9 cellular contexts compared by ENCODE assay signal in the genomic region with DNA sequence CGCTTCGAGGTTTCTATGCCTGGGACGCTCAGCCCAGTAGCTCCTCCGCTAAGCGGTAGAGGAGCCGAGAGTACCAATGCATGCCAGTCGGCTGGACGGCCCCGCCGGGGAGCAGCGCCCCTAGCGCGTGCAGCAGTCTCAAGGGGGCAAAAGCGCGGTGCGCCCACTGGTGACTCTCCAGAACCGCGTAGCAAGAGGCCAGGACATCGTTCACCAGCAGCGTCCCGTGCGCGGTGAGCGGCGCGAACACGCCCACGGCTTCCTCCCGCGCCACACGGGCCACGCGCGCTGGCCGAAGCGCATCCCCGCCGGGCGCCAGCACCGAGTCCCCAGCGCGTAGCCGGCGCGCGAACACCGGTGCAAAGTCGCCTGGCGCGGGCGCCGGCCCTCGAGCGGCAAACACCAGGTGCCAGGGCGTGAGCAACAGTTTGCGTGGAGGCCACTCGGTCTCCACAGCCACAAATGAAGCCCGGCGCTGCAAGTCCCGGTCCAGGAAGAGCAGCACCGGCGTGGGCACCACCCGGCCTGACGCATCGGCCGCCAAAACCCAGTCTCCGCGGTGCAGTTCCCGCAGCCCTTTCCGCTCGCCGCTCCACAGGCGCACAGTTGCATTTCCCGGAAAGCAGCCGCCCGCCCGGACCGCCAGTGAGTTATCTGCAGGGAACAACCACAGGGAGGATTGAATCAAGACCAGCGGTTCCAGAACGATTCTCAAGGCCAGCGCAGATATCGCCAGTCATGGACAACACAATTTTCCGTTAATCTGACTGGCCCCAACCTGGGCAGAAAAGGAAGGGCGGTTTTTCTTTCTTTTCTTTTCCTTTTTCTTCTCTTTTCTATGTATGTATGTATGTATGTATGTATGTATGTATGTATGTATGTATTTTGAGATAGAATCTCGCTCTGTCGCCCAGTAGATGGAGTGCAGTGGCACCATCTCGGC. TPM values are rescaled to one million over a fixed set of nuclear protein-coding genes. Genes with fewer than 3 reads are reported as not detected.
A peak's percentile ranks its signal among the peaks of the same experiment; 100 is the strongest.
DNase-seq lines count a peak whose midpoint lies in the region; ATAC-seq and TF ChIP-seq lines count a peak whose summit lies in the region.
"Had no signal": no experiment of that assay in that cellular context is flagged by ENCODE, and none has a peak within 500 bp of the region (broad histone marks: within the 10 kb centered on the region; RNA-seq: fewer than 3 reads in every experiment).

No MANE protein-coding gene starts in this region.

- no peak overlapping the region for H3K27ac Mint-ChIP-seq in activated T-helper 17 cell treated with anti-CD3 and anti-CD28 coated beads, Interleukin-2, amount 50 U/mL, for 72 hours

- peaks cover 36% of the 10 kb centered on the region for H3K27me3 Mint-ChIP-seq in activated T-helper 17 cell treated with anti-CD3 and anti-CD28 coated beads, Interleukin-2, amount 50 U/mL, for 72 hours

- H3K36me3 Mint-ChIP-seq in activated T-helper 17 cell treated with anti-CD3 and anti-CD28 coated beads, Interleukin-2, amount 50 U/mL, for 72 hours (ENCODE audit: low read depth), result peaks cover 12% of the 10 kb centered on the region

- H3K9me3 Mint-ChIP-seq in activated T-helper 17 cell treated with anti-CD3 and anti-CD28 coated beads, Interleukin-2, amount 50 U/mL, for 72 hours, result no peaks in the 10 kb centered on the region

- H3K4me1 Mint-ChIP-seq in activated T-helper 17 cell treated with anti-CD3 and anti-CD28 coated beads, Interleukin-2, amount 50 U/mL, for 72 hours, result peaks cover 14% of the 10 kb centered on the region

- intact Hi-C loops in heart right ventricle (cut with DNase I), result loop anchor here (2.0 to 10.0 kb wide), 6 partner anchors 19 to 147 kb away; no protein-coding TSS in a partner anchor

- H3K4me1 ChIP-seq in heart right ventricle, result peaks cover 39 to 73% (median 68%) of the 10 kb centered on the region in 9 donors

- peak; percentile 15 for ATAC-seq in activated T-helper 17 cell treated with anti-CD3 and anti-CD28 coated beads, Interleukin-2, amount 50 U/mL, for 72 hours (replicated peaks)
- ATAC-seq in heart right ventricle (peak in 3 of 8 donors; percentile 12 to 30 (median 23)), GM21381 (IDR thresholded peaks at IDR 0.05; ENCODE audit: unreplicated experiment) (no peak), GM21786 (IDR thresholded peaks at IDR 0.05; ENCODE audit: unreplicated experiment) (no peak)

- peak overlapping the region; percentile 69 for H3K4me3 Mint-ChIP-seq in activated T-helper 17 cell treated with anti-CD3 and anti-CD28 coated beads, Interleukin-2, amount 50 U/mL, for 72 hours

- H3K9me3 ChIP-seq in heart right ventricle, result no peaks in the 10 kb centered on the region

- H3K36me3 ChIP-seq in heart right ventricle, result no peaks in the 10 kb centered on the region

- 4 to 5% methylated on average over 87 of the region's 87 CpGs for WGBS in heart right ventricle, 2 donors

- peak in 4 of 9 donors; percentile 20 to 37 (median 33) for TF ChIP-seq CTCF in heart right ventricle (IDR thresholded peaks at IDR 0.05)

- DNase-seq in COLO668 (lab: John Stamatoyannopoulos, UW; ENCODE audit: unreplicated experiment), result peak; percentile 44
- peak; percentile 12 to 40 for DNase-seq in Kasumi-1 (lab: John Stamatoyannopoulos, UW)
- peak in 1 of 2 donors; percentile 40 for DNase-seq in heart right ventricle
- DNase-seq in retina, result peak; percentile 73
- no peak for DNase-seq in COLO829 (ENCODE audit: low spot score)

- peak overlapping the region; percentile 5 to 55 (median 46) for H3K4me3 ChIP-seq in heart right ventricle

- H3K27ac ChIP-seq in heart right ventricle, result peak overlapping the region in 3 of 10 donors; percentile 1 to 32 (median 31)

- H3K27me3 ChIP-seq in heart right ventricle, result peaks cover 10 to 68% (median 52%) of the 10 kb centered on the region in 7 donors

RNA-seq across cellular contexts. Expression of gene DHH, which starts 4.5 kb away (rescaled TPM):
- under 1 TPM; 0.26 to 0.42 TPM for total RNA-seq in activated T-helper 17 cell treated with anti-CD3 and anti-CD28 coated beads, Interleukin-2, amount 50 U/mL, for 72 hours
- total RNA-seq in heart right ventricle, result 1 to 10 TPM in 2 of 10 donors, under 1 TPM in 8; 0.32 to 1.6 (median 0.74) TPM
- 1 to 10 TPM in 1 of 2 donors, under 1 TPM in 1; 0.37 to 1.2 TPM for polyA plus RNA-seq in heart right ventricle
- total RNA-seq: RPMI7951 had no signal

RNA-seq across cellular contexts. Expression of gene RHEBL1, which starts 20.3 kb away (rescaled TPM):
- 10 to 100 TPM; 12.2 to 19.3 TPM for total RNA-seq in activated T-helper 17 cell treated with anti-CD3 and anti-CD28 coated beads, Interleukin-2, amount 50 U/mL, for 72 hours
- 1 to 10 TPM in 2 of 10 donors, under 1 TPM in 6, not detected in 2; 0.23 to 1.9 (median 0.41) TPM for total RNA-seq in heart right ventricle
- under 1 TPM; 0.43 to 0.73 TPM for polyA plus RNA-seq in heart right ventricle

RNA-seq across cellular contexts. Expression of gene LMBR1L, which starts 20.5 kb away (rescaled TPM):
- total RNA-seq in activated T-helper 17 cell treated with anti-CD3 and anti-CD28 coated beads, Interleukin-2, amount 50 U/mL, for 72 hours, result 100 to 1,000 TPM in 1 of 2 donors, 10 to 100 TPM in 1; 56.8 to 105 TPM
- 10 to 100 TPM; 21.5 to 51.8 (median 30.8) TPM for total RNA-seq in heart right ventricle
- 10 to 100 TPM; 24.8 to 47.0 TPM for polyA plus RNA-seq in heart right ventricle

RNA-seq across cellular contexts. Expression of gene KMT2D, which starts 29.5 kb away (rescaled TPM):
- 10 to 100 TPM; 66.8 to 78.6 TPM for total RNA-seq in activated T-helper 17 cell treated with anti-CD3 and anti-CD28 coated beads, Interleukin-2, amount 50 U/mL, for 72 hours
- 10 to 100 TPM; 32.6 to 65.3 (median 54.2) TPM for total RNA-seq in heart right ventricle
- polyA plus RNA-seq in heart right ventricle, result 10 to 100 TPM in 1 of 2 donors, 1 to 10 TPM in 1; 9.6 to 60.6 TPM

RNA-seq across cellular contexts. Expression of gene TUBA1B, which starts 41.1 kb away (rescaled TPM):
- total RNA-seq in activated T-helper 17 cell treated with anti-CD3 and anti-CD28 coated beads, Interleukin-2, amount 50 U/mL, for 72 hours, result 1,000 to 10,000 TPM; 1,357 to 2,653 TPM
- total RNA-seq in heart right ventricle, result 100 to 1,000 TPM; 201 to 818 (median 309) TPM
- 1,000 to 10,000 TPM in 1 of 2 donors, 100 to 1,000 TPM in 1; 117 to 1,374 TPM for polyA plus RNA-seq in heart right ventricle

Comparison
In these comparisons a context has a peak if more than half of its experiments do, and no peak if none do; other contexts are left out.
1. RNA of gene RHEBL1, which starts 20.3 kb away (total RNA-seq): 12.2 to 19.3 TPM in activated T-helper 17 cell treated with anti-CD3 and anti-CD28 coated beads, Interleukin-2, amount 50 U/mL, for 72 hours; 0.23 to 1.9 TPM in heart right ventricle; every median in the first group is over 4 times any median in the second.